22 cellular contexts compared by ENCODE assay signal in genomic region chr3:122084795-122085194, GRCh38. TPM values are rescaled to one million over a fixed set of nuclear protein-coding genes. Genes with fewer than 3 reads are reported as not detected.
"Had no signal": no experiment of that assay in that cellular context is flagged by ENCODE, and none has a peak within 500 bp of the region (broad histone marks: within the 10 kb centered on the region; RNA-seq: fewer than 3 reads in every experiment).

No MANE protein-coding gene starts in this region.

- H3K27ac Mint-ChIP-seq: activated naive CD4-positive, alpha-beta T cell treated with anti-CD3 and anti-CD28 coated beads, Interleukin-2, amount 10 ng/mL, durations not matched to agents 7 days and 5 days; activated naive CD8-positive, alpha-beta T cell; activated naive CD8-positive, alpha-beta T cell treated with anti-CD3 and anti-CD28 coated beads, Interleukin-2, amount 50 U/mL, for 24 hours had no signal

- ATAC-seq: activated naive CD8-positive, alpha-beta T cell treated with anti-CD3 and anti-CD28 coated beads, Interleukin-2, amount 50 U/mL, for 24 hours; activated T-cell treated with anti-CD3 and anti-CD28 coated beads, Interleukin-2, amount 50 U/mL, for 4 hours; K562 had no signal

- H3K36me3 ChIP-seq: brain microvascular endothelial cell had no signal

- H3K27ac ChIP-seq: brain microvascular endothelial cell had no signal

- H3K4me3 ChIP-seq: K562 had no signal

- H3K27me3 ChIP-seq: brain microvascular endothelial cell had no signal

- DNase-seq: activated CD4-positive, alpha-beta T cell treated with anti-CD3 and anti-CD28 coated beads, Interleukin-2, amount 50 U/mL, for 4 hours; activated naive CD4-positive, alpha-beta T cell treated with anti-CD3 and anti-CD28 coated beads, Interleukin-2, amount 10 ng/mL, durations not matched to agents 7 days and 5 days; activated naive CD8-positive, alpha-beta T cell treated with anti-CD3 and anti-CD28 coated beads, Interleukin-2, amount 50 U/mL, for 24 hours; activated T-cell treated with anti-CD3 and anti-CD28 coated beads, Interleukin-2, amount 50 U/mL, for 4 hours; aorta; brain microvascular endothelial cell; IMR-90; NCI-H1105; NCI-H1417 treated with DMSO at 0.1 percent for 48 hours; NCI-H1930; NCI-H2081 treated with DMSO at 0.1 percent for 48 hours; NCI-H226; NCI-H524 treated with DMSO at 0.1 percent for 48 hours; Right ventricle myocardium superior; SW 1271 had no signal

- H3K36me3 Mint-ChIP-seq: activated naive CD4-positive, alpha-beta T cell treated with anti-CD3 and anti-CD28 coated beads, Interleukin-2, amount 10 ng/mL, durations not matched to agents 7 days and 5 days; activated naive CD8-positive, alpha-beta T cell had no signal

- H3K9me3 Mint-ChIP-seq: activated CD4-positive, alpha-beta T cell treated with anti-CD3 and anti-CD28 coated beads, Interleukin-2, amount 10 ng/mL, durations not matched to agents 24 days and 14 days; activated naive CD4-positive, alpha-beta T cell treated with anti-CD3 and anti-CD28 coated beads, Interleukin-2, amount 10 ng/mL, durations not matched to agents 7 days and 5 days; activated naive CD8-positive, alpha-beta T cell treated with anti-CD3 and anti-CD28 coated beads, Interleukin-2, amount 50 U/mL, for 24 hours; activated T-cell treated with anti-CD3 and anti-CD28 coated beads, Interleukin-2, amount 50 U/mL, for 4 hours; central memory CD8-positive, alpha-beta T cell had no signal

- H3K27me3 Mint-ChIP-seq: activated naive CD4-positive, alpha-beta T cell treated with anti-CD3 and anti-CD28 coated beads, Interleukin-2, amount 10 ng/mL, durations not matched to agents 7 days and 5 days had no signal

- H3K4me3 Mint-ChIP-seq: activated CD4-positive, alpha-beta T cell treated with anti-CD3 and anti-CD28 coated beads, Interleukin-2, amount 10 ng/mL, durations not matched to agents 24 days and 14 days; activated naive CD4-positive, alpha-beta T cell treated with anti-CD3 and anti-CD28 coated beads, Interleukin-2, amount 10 ng/mL, durations not matched to agents 7 days and 5 days; activated naive CD8-positive, alpha-beta T cell; activated naive CD8-positive, alpha-beta T cell treated with anti-CD3 and anti-CD28 coated beads, Interleukin-2, amount 50 U/mL, for 24 hours; activated T-cell treated with anti-CD3 and anti-CD28 coated beads, Interleukin-2, amount 50 U/mL, for 4 hours; central memory CD8-positive, alpha-beta T cell had no signal

RNA-seq across cellular contexts. Expression of gene CD86, which starts 29.6 kb away (rescaled TPM):
- total RNA-seq: chondrocyte, IMR-90, M059J, NCI-H460 had no signal
